ENCODE assay signal across 8 cellular contexts in the genomic region with DNA sequence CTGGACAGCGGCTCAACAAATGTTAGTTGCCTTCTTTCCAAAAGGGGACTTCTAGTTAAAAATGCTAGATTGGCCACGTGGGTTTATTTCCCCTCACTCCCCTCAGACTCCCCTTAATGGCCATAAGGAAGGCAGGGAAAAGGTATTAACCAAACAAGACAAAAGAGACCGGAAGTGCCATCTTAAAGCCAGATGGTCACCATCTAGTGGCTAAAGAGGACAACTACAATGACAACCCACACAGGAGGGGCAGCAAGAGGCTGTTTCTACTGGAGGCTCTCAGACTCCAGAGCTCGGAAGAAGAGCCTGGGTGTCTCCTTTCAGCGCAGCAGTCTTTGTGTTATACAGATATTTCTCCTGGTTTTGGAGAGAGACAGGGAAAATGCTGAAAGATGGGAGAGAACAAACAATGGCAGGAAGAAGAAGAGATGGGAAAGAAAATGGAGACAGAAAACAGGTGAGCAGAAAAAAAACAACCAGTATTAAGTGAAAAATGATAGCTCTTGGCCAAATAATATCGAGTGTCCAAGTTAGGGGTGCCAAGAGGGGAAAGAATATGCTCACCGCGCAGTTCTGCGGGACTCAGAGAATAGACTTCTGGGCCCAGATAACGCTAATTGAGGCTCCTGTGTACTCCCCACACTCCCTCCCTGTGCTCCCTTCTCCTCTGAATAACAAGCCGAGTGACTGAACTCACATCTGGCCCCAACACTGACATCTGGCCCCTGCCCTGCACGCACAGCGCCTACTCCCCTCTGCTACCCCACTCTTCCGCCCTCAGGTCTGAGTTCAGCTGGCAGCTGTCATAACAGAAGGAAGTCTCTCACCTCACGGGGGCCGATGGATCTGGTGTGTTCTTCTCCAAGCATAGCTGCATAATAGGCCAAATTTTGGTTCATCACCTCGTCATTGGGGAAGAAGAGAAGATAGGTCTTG. TPM values are rescaled to one million over a fixed set of nuclear protein-coding genes. Genes with fewer than 3 reads are reported as not detected.
DNase-seq lines count a peak whose midpoint lies in the region; ATAC-seq and TF ChIP-seq lines count a peak whose summit lies in the region.

No MANE protein-coding gene starts in this region.

- H4K91ac ChIP-seq in mesenchymal stem cell (ENCODE audit: low read length): no peak overlapping the region

- H3K79me2 ChIP-seq in OCI-LY1 (ENCODE audit: insufficient read depth, low read length): no peaks in the 10 kb centered on the region

- H3F3A ChIP-seq in OCI-LY1 (ENCODE audit: insufficient read depth, low read length): no peaks in the 10 kb centered on the region

- H4K20me1 ChIP-seq in OCI-LY1 (ENCODE audit: insufficient read depth, low read length): no peaks in the 10 kb centered on the region

- DNase-seq in DMS53 treated with DMSO at 0.1 percent for 48 hours (lab: John Stamatoyannopoulos, UW; ENCODE audit: unreplicated experiment): peak; percentile 83
- DNase-seq in HuH-7.5 (ENCODE audit: low spot score): peak; percentile 60
- DNase-seq in dedifferentiated amniotic fluid mesenchymal stem cell (ENCODE audit: extremely low spot score): peak; percentile 56
- peak; percentile 81 for DNase-seq in mesenchymal stem cell
- DNase-seq in GDM1 (lab: John Stamatoyannopoulos, UW): no peak
- DNase-seq in putamen (ENCODE audit: low spot score): no peak

- no peak overlapping the region for H3K14ac ChIP-seq in mesenchymal stem cell (ENCODE audit: low read length in 2 of 2)

- no peak overlapping the region for H3K18ac ChIP-seq in mesenchymal stem cell (ENCODE audit: low read depth in 1 of 2, low read length in 2 of 2)

- H2AK5ac ChIP-seq in mesenchymal stem cell (ENCODE audit: low read length, severe bottlenecking): no peak overlapping the region

- H2BK120ac ChIP-seq in mesenchymal stem cell (ENCODE audit: low read depth, low read length): no peak overlapping the region

- H2AFZ ChIP-seq in OCI-LY1 (ENCODE audit: low read length) (no peak overlapping the region), mesenchymal stem cell (ENCODE audit: low read depth, low read length) (no peak overlapping the region)

- peak; percentile 69 for TF ChIP-seq CTCF in OCI-LY1 (IDR thresholded peaks at IDR 0.05; ENCODE audit: low read length)

- H2BK15ac ChIP-seq in mesenchymal stem cell (ENCODE audit: low read depth, poor library complexity, severe bottlenecking): no peak overlapping the region

- peak overlapping the region in 1 of 2 experiments; percentile 6 for H3K4ac ChIP-seq in mesenchymal stem cell (ENCODE audit: low read depth in 1 of 2, low read length in 2 of 2)

- H3K9me3 ChIP-seq in OCI-LY1 (ENCODE audit: low read length) (no peaks in the 10 kb centered on the region), mesenchymal stem cell (ENCODE audit: control insufficient read depth, low read length) (no peaks in the 10 kb centered on the region)

- no peaks in the 10 kb centered on the region for H3K9me2 ChIP-seq in OCI-LY1 (ENCODE audit: low read depth, low read length)

- peak overlapping the region; percentile 75 for H4K8ac ChIP-seq in mesenchymal stem cell (ENCODE audit: low read length)

- H3K27me3 ChIP-seq in OCI-LY1 (ENCODE audit: insufficient read depth, low read length): no peaks in the 10 kb centered on the region
- no peaks in the 10 kb centered on the region for H3K27me3 ChIP-seq in mesenchymal stem cell (ENCODE audit: control insufficient read depth in 1 of 2, insufficient read depth in 1 of 2, low read length in 2 of 2)

- H3K9ac ChIP-seq in OCI-LY1 (ENCODE audit: low read length) (no peak overlapping the region), mesenchymal stem cell (ENCODE audit: low read length) (no peak overlapping the region)

- peak overlapping the region in 1 of 2 experiments; percentile 32 for H2BK12ac ChIP-seq in mesenchymal stem cell (ENCODE audit: low read length in 2 of 2)

- no peak for ATAC-seq in GM21367 (IDR thresholded peaks at IDR 0.05; ENCODE audit: unreplicated experiment)

- no peak overlapping the region for H2BK5ac ChIP-seq in mesenchymal stem cell (ENCODE audit: low read depth, low read length, poor library complexity, severe bottlenecking)

- no peak overlapping the region for H3K27ac ChIP-seq in OCI-LY1 (ENCODE audit: low read depth, low read length, poor library complexity, severe bottlenecking)
- H3K27ac ChIP-seq in mesenchymal stem cell (ENCODE audit: low read length, poor library complexity, severe bottlenecking): no peak overlapping the region

- H3K4me1 ChIP-seq in OCI-LY1 (ENCODE audit: insufficient read depth, low read length, severe bottlenecking) (peaks cover 11% of the 10 kb centered on the region), mesenchymal stem cell (ENCODE audit: control insufficient read depth, insufficient read depth, low read depth, low read length) (peaks cover under 1% of the 10 kb centered on the region)

- peaks cover 58% of the 10 kb centered on the region for H3K36me3 ChIP-seq in OCI-LY1 (ENCODE audit: insufficient read depth, low read length)
- peaks cover 68 to 87% of the 10 kb centered on the region in 2 experiments for H3K36me3 ChIP-seq in mesenchymal stem cell (ENCODE audit: control insufficient read depth in 1 of 2, insufficient read depth in 2 of 2, low read depth in 1 of 2, low read length in 2 of 2)

- H3K4me3 ChIP-seq in OCI-LY1 (ENCODE audit: low read depth, low read length, poor library complexity, severe bottlenecking) (no peak overlapping the region), mesenchymal stem cell (ENCODE audit: insufficient read depth in 1 of 2, low read depth in 1 of 2, low read length in 2 of 2) (no peak overlapping the region)

- H3K23ac ChIP-seq in mesenchymal stem cell (ENCODE audit: low read length in 2 of 2): no peak overlapping the region

- H3K4me2 ChIP-seq in OCI-LY1 (ENCODE audit: low read length) (no peak overlapping the region), mesenchymal stem cell (ENCODE audit: low read length, poor library complexity, severe bottlenecking) (no peak overlapping the region)

- 83% methylated on average over 17 of the region's 17 CpGs for WGBS in mesenchymal stem cell

- peaks cover 43% of the 10 kb centered on the region for H3K79me1 ChIP-seq in mesenchymal stem cell (replicated peaks; ENCODE audit: low read length, poor library complexity, severe bottlenecking)

RNA-seq across cellular contexts. Expression of gene P3H1, which starts 9.6 kb away (rescaled TPM):
- polyA plus RNA-seq in mesenchymal stem cell (2013, experiment 1 of 2): 213 TPM
- polyA plus RNA-seq in mesenchymal stem cell (2013, experiment 2 of 2): 209 TPM

RNA-seq across cellular contexts. Expression of gene C1orf50, which starts 9.8 kb away (rescaled TPM):
- polyA plus RNA-seq in mesenchymal stem cell (2013, experiment 1 of 2): 2.2 TPM
- 2.5 TPM for polyA plus RNA-seq in mesenchymal stem cell (2013, experiment 2 of 2)

RNA-seq across cellular contexts. Expression of gene CLDN19, which starts 17.2 kb away (rescaled TPM):
- 0.03 TPM for polyA plus RNA-seq in mesenchymal stem cell (2013, experiment 1 of 2)
- polyA plus RNA-seq in mesenchymal stem cell (2013, experiment 2 of 2): not detected

RNA-seq across cellular contexts. Expression of gene TMEM269, which starts 27.6 kb away (rescaled TPM):
- 0.04 TPM for polyA plus RNA-seq in mesenchymal stem cell (2013, experiment 1 of 2)
- polyA plus RNA-seq in mesenchymal stem cell (2013, experiment 2 of 2): 0.07 TPM

RNA-seq across cellular contexts. Expression of gene ERMAP, which starts 59.7 kb away (rescaled TPM):
- polyA plus RNA-seq in mesenchymal stem cell (2013, experiment 1 of 2): 7.8 TPM
- 7.6 TPM for polyA plus RNA-seq in mesenchymal stem cell (2013, experiment 2 of 2)

Comparison
In these comparisons a context has a peak if more than half of its experiments do, and no peak if none do; other contexts are left out.
1. DNase-seq: peak in DMS53 treated with DMSO at 0.1 percent for 48 hours (single experiment), HuH-7.5 (single experiment), dedifferentiated amniotic fluid mesenchymal stem cell (single experiment) and mesenchymal stem cell (single experiment); none in GDM1 (single experiment) and putamen (single experiment).